In the genomic region with DNA sequence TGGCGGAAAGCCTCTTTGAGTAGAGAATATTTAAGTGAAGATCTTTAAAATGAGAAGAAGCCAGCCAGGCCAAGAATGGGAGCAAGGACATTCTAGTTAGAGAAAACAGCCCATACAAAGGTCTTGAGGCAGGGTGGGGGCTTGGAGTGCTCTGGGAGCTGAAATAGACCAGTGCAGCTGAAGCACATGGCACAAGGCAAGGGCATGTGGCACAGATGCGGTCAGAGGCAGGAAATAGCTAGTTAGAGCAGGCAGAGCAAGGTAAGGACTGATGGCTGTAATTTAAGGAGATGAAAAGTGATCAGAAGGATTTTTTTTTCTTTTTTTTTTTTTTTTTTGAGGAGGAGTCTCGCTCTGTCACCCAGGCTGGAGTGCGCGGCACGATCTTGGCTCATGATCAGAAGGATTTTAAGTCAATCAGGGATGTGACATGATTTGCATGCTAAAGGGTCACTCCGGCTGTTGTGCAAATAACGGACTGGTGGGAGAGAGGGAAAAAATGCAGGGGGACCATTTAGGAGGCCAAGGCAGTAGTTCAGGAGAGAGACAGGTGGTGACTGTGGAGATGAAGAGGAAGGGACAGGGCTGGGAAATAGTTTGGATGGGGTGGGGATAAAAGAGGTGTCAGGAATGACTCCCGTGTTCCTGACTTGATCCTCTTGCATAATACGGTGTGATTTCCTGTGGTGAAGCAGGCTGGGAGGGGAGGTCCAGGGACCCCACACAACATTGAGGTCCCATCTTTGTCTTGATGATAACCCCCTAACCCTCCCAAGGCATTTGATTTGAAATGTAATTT, we compare ENCODE assay signal across 18 cellular contexts.
DNase-seq lines count a peak whose midpoint lies in the region; ATAC-seq and TF ChIP-seq lines count a peak whose summit lies in the region.
"Had no signal": no experiment of that assay in that cellular context is flagged by ENCODE, and none has a peak within 500 bp of the region (broad histone marks: within the 10 kb centered on the region; RNA-seq: fewer than 3 reads in every experiment).

No MANE protein-coding gene starts in this region.

- intact Hi-C loops in activated CD4-positive, alpha-beta T cell treated with anti-CD3 and anti-CD28 coated beads for 36 hours (cut with DNase I, micrococcal nuclease): no loop called here
- intact Hi-C loops in CD4-positive, alpha-beta T cell (cut with DNase I, micrococcal nuclease): no loop called here

- ATAC-seq in activated CD4-positive, alpha-beta T cell treated with anti-CD3 and anti-CD28 coated beads for 36 hours: peak; percentile 30
- ATAC-seq in CD4-positive, alpha-beta T cell (ENCODE audit: poor library complexity): peak; percentile 54

- no peaks in the 10 kb centered on the region for H3K9me3 ChIP-seq in CD4-positive, alpha-beta T cell (ENCODE audit: control insufficient read depth, low read length)

- POLR2A ChIA-PET in activated CD4-positive, alpha-beta T cell treated with anti-CD3 and anti-CD28 coated beads for 36 hours (lab: Charles Lee): no interaction called here
- POLR2A ChIA-PET in CD4-positive, alpha-beta T cell (lab: Charles Lee): interaction anchor here (1.1 kb wide), 1 partner anchor 15 kb away, joined by 4 read pairs; no protein-coding TSS in a partner anchor

- H3K9me3 Mint-ChIP-seq in activated CD4-positive, alpha-beta T cell treated with anti-CD3 and anti-CD28 coated beads for 36 hours (ENCODE audit: low read depth): no peaks in the 10 kb centered on the region
- H3K9me3 Mint-ChIP-seq in CD4-positive, alpha-beta T cell: no peaks in the 10 kb centered on the region
- peaks cover 2% of the 10 kb centered on the region for H3K9me3 Mint-ChIP-seq in glutamatergic neuron (ENCODE audit: unreplicated experiment)
- H3K9me3 Mint-ChIP-seq: activated T-helper 2 cell treated with anti-CD3 and anti-CD28 coated beads, Interferon-gamma antibody, Interleukin-2, Interleukin-4, amounts not matched to agents 10 μg/mL and 5 μg/mL and 100 μg/mL, durations not matched to agents 14 hours and 24 hours and 36 hours had no signal

- TF ChIP-seq CTCF in CD4-positive, alpha-beta T cell (IDR thresholded peaks at IDR 0.05): no peak
- no peak for TF ChIP-seq CTCF in glutamatergic neuron (IDR thresholded peaks at IDR 0.05; ENCODE audit: partially characterized antibody, unreplicated experiment)

- no peaks in the 10 kb centered on the region for H3K27me3 ChIP-seq in CD4-positive, alpha-beta T cell (ENCODE audit: control insufficient read depth, insufficient read depth, low read length)
- H3K27me3 ChIP-seq: hepatocyte had no signal

- DNase-seq in activated CD4-positive, alpha-beta T cell treated with anti-CD3 and anti-CD28 coated beads for 36 hours: peak; percentile 36
- no peak for DNase-seq in activated CD4-positive, alpha-beta T cell treated with anti-CD3 and anti-CD28 coated beads, Interleukin-2, amount 50 U/mL, for 4 hours
- DNase-seq in CD4-positive, alpha-beta T cell: no peak
- DNase-seq in NCI-H2171 treated with DMSO at 0.1 percent for 48 hours (lab: John Stamatoyannopoulos, UW): peak; percentile 81
- no peak for DNase-seq in glutamatergic neuron
- no peak for DNase-seq in AG08395 (ENCODE audit: low spot score)
- DNase-seq in hippocampal formation (lab: John Stamatoyannopoulos, UW): no peak
- no peak for DNase-seq in DMS153 (lab: John Stamatoyannopoulos, UW)
- DNase-seq: C1 segment of cervical spinal cord; DMS53; naive B cell; NCI-H146; NCI-H446 treated with DMSO at 0.1 percent for 48 hours; small intestine; stimulated activated CD4-positive, alpha-beta T cell treated with anti-CD3 and anti-CD28 coated beads, Interleukin-4, amount 100 ng/mL, for 1 hour; SW 1271 had no signal

- H3K36me3 Mint-ChIP-seq in activated CD4-positive, alpha-beta T cell treated with anti-CD3 and anti-CD28 coated beads for 36 hours (ENCODE audit: low read depth): no peaks in the 10 kb centered on the region
- H3K36me3 Mint-ChIP-seq in CD4-positive, alpha-beta T cell (ENCODE audit: low read depth): no peaks in the 10 kb centered on the region
- no peaks in the 10 kb centered on the region for H3K36me3 Mint-ChIP-seq in glutamatergic neuron (ENCODE audit: unreplicated experiment)
- H3K36me3 Mint-ChIP-seq: naive B cell had no signal

- H3K27me3 Mint-ChIP-seq in activated CD4-positive, alpha-beta T cell treated with anti-CD3 and anti-CD28 coated beads for 36 hours: peaks cover 3% of the 10 kb centered on the region
- no peaks in the 10 kb centered on the region for H3K27me3 Mint-ChIP-seq in CD4-positive, alpha-beta T cell
- H3K27me3 Mint-ChIP-seq in glutamatergic neuron (ENCODE audit: unreplicated experiment): peaks cover 4% of the 10 kb centered on the region

- CTCF ChIA-PET in activated CD4-positive, alpha-beta T cell treated with anti-CD3 and anti-CD28 coated beads for 36 hours (lab: Charles Lee): interaction anchor here (0.5 to 0.7 kb wide), 2 partner anchors 10 to 16 kb away, joined by 4 read pairs; no protein-coding TSS in a partner anchor
- CTCF ChIA-PET in CD4-positive, alpha-beta T cell (lab: Charles Lee): no interaction called here

- H3K4me1 Mint-ChIP-seq in activated CD4-positive, alpha-beta T cell treated with anti-CD3 and anti-CD28 coated beads for 36 hours: peaks cover 29% of the 10 kb centered on the region
- H3K4me1 Mint-ChIP-seq in CD4-positive, alpha-beta T cell (ENCODE audit: low read depth): peaks cover 22% of the 10 kb centered on the region
- H3K4me1 Mint-ChIP-seq in glutamatergic neuron (ENCODE audit: low read depth, unreplicated experiment): peaks cover 8% of the 10 kb centered on the region
- H3K4me1 Mint-ChIP-seq: naive B cell had no signal

- H3K4me3 Mint-ChIP-seq in activated CD4-positive, alpha-beta T cell treated with anti-CD3 and anti-CD28 coated beads for 36 hours: no peak overlapping the region
- H3K4me3 Mint-ChIP-seq in CD4-positive, alpha-beta T cell: peak overlapping the region; percentile 8
- H3K4me3 Mint-ChIP-seq in glutamatergic neuron (ENCODE audit: unreplicated experiment): no peak overlapping the region
- H3K4me3 Mint-ChIP-seq: naive B cell had no signal

- H3K27ac ChIP-seq in CD4-positive, alpha-beta T cell (ENCODE audit: low read depth, low read length): no peak overlapping the region
- H3K27ac ChIP-seq: hepatocyte had no signal

- H3K27ac Mint-ChIP-seq in activated CD4-positive, alpha-beta T cell treated with anti-CD3 and anti-CD28 coated beads for 36 hours: peak overlapping the region; percentile 1
- H3K27ac Mint-ChIP-seq in CD4-positive, alpha-beta T cell: no peak overlapping the region
- H3K27ac Mint-ChIP-seq in glutamatergic neuron (ENCODE audit: unreplicated experiment): peak overlapping the region; percentile 34
- H3K27ac Mint-ChIP-seq: activated T-helper 2 cell treated with anti-CD3 and anti-CD28 coated beads, Interferon-gamma antibody, Interleukin-2, Interleukin-4, amounts not matched to agents 10 μg/mL and 5 μg/mL and 100 μg/mL, durations not matched to agents 14 hours and 24 hours and 36 hours had no signal

Comparison
In these comparisons a context has a peak if more than half of its experiments do, and no peak if none do; other contexts are left out.
1. DNase-seq: peak in activated CD4-positive, alpha-beta T cell treated with anti-CD3 and anti-CD28 coated beads for 36 hours (single experiment) and NCI-H2171 treated with DMSO at 0.1 percent for 48 hours (single experiment); none in activated CD4-positive, alpha-beta T cell treated with anti-CD3 and anti-CD28 coated beads, Interleukin-2, amount 50 U/mL, for 4 hours (0 of 2), CD4-positive, alpha-beta T cell (0 of 10), glutamatergic neuron (single experiment), AG08395 (single experiment), hippocampal formation (0 of 2) and DMS153 (single experiment).